ENCODE assay signal across 1 cellular context in the genomic region with DNA sequence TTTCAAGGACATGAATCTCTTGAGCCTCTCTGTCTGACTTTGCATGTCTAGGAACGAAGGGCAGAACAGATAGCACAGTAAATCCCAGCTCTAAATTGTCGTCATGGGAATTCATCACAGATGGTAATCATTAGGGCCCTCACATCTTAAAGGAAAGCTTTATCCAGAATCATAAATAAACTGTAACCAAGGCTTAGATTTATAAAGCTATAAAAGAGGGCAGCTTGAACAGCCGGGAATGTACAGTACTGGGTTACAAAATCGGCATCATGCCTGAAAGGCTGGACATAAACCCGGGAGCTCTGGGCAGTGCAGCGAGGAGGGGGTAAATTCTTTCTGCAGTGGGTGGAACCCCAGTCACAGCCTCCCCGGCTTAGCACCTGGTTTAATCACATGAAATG.
TF ChIP-seq lines count a peak whose summit lies in the region.

No MANE protein-coding gene starts in this region.

TF ChIP-seq in HepG2, 621 proteins besides CTCF, POLR2A, EP300 and RAD21 (continued from another document):
- no peak for TF ChIP-seq ZNF431 (CRISPR knock-in tag; IDR thresholded peaks at IDR 0.05; ENCODE audit: borderline replicate concordance, low read depth)
- TF ChIP-seq, protein P1, sequence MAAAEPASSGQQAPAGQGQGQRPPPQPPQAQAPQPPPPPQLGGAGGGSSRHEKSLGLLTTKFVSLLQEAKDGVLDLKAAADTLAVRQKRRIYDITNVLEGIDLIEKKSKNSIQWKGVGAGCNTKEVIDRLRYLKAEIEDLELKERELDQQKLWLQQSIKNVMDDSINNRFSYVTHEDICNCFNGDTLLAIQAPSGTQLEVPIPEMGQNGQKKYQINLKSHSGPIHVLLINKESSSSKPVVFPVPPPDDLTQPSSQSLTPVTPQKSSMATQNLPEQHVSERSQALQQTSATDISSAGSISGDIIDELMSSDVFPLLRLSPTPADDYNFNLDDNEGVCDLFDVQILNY (CRISPR knock-in tag; conservative IDR thresholded peaks at IDR 0.05): no peak
- TF ChIP-seq ZFX (CRISPR knock-in tag; IDR thresholded peaks at IDR 0.05; ENCODE audit: low read depth): no peak
- TF ChIP-seq YEATS4 (CRISPR knock-in tag; IDR thresholded peaks at IDR 0.05; ENCODE audit: borderline replicate concordance): no peak
- no peak for TF ChIP-seq NFYC (CRISPR knock-in tag; IDR thresholded peaks at IDR 0.05)
